ENCODE assay signal across 10 cellular contexts in genomic region chr2:208501217-208501616, GRCh38.
DNase-seq lines count a peak whose midpoint lies in the region; ATAC-seq, FAIRE-seq and TF ChIP-seq lines count a peak whose summit lies in the region.
"Had no signal": no experiment of that assay in that cellular context is flagged by ENCODE, and none has a peak within 500 bp of the region (broad histone marks: within the 10 kb centered on the region; RNA-seq: fewer than 3 reads in every experiment).

No MANE protein-coding gene starts in this region.

- FAIRE-seq in bronchial epithelial cell (lab: Jason Lieb, UNC) = no peak

- H3K4me3 ChIP-seq in bronchial epithelial cell (ENCODE audit: low read depth, low read length) (no peak overlapping the region), foreskin fibroblast (ENCODE audit: low read depth in 1 of 2, low read length in 2 of 2) (no peak overlapping the region)

- H3K36me3 ChIP-seq in bronchial epithelial cell (ENCODE audit: control insufficient read depth, insufficient read depth, low read length) = no peaks in the 10 kb centered on the region

- TF ChIP-seq CTCF in bronchial epithelial cell (IDR thresholded peaks at IDR 0.05; ENCODE audit: insufficient read depth, low read length, severe bottlenecking) (no peak), foreskin fibroblast (IDR thresholded peaks at IDR 0.05; ENCODE audit: low read depth, low read length) (no peak)

- no peaks in the 10 kb centered on the region for H3K27me3 ChIP-seq in bronchial epithelial cell (ENCODE audit: control insufficient read depth, insufficient read depth, low read length)

- peak; percentile 4 for DNase-seq in H4 (ENCODE audit: low spot score)
- peak; percentile 84 for DNase-seq in NCI-H2171 treated with DMSO at 0.1 percent for 48 hours (lab: John Stamatoyannopoulos, UW)
- peak; percentile 4 for DNase-seq in bronchial epithelial cell (ENCODE audit: low read depth)
- DNase-seq in mucosa of gallbladder (ENCODE audit: low spot score) = peak; percentile 53
- DNase-seq in GM03348 (ENCODE audit: low spot score) = no peak
- no peak for DNase-seq in foreskin fibroblast
- DNase-seq in T-helper 1 cell = no peak
- DNase-seq: NCI-H446 treated with DMSO at 0.1 percent for 48 hours; stimulated activated CD4-positive, alpha-beta T cell treated with anti-CD3 and anti-CD28 coated beads, Interleukin-2, amount 100 ng/mL, for 24 hours had no signal

- no peak for ATAC-seq in HG03039 (IDR thresholded peaks at IDR 0.05; ENCODE audit: unreplicated experiment)

Comparison
In these comparisons a context has a peak if more than half of its experiments do, and no peak if none do; other contexts are left out.
1. DNase-seq: peak in H4 (single experiment), NCI-H2171 treated with DMSO at 0.1 percent for 48 hours (single experiment), bronchial epithelial cell (single experiment) and mucosa of gallbladder (single experiment); none in GM03348 (single experiment), foreskin fibroblast (0 of 2) and T-helper 1 cell (0 of 5).